1 cellular context compared by ENCODE assay signal in the genomic region with DNA sequence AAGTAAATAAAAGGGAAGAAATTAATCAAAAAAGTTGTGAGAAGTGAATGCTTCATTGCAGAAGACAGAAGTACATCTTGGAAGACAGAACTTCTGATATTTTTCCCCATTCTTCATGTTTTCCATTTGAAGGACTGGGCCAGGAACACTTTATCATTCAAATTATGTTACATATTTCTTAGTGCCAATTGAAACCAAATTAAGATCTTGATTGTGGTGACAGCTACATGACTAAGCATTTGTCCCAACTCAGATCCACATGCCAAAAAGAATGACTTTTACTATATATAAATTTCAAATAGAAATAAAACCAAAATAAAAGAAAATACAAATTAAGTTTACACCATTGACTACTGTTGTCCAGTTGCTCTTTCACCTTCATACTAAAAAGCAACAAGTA.
TF ChIP-seq lines count a peak whose summit lies in the region.

No MANE protein-coding gene starts in this region.

TF ChIP-seq in K562, 482 proteins besides CTCF, POLR2A, EP300 and RAD21 (continued from another document):
- 0 out of 2 replicates have a peak, but pooled peaks have one; percentile 13 for TF ChIP-seq ATF3 (IDR thresholded peaks at IDR 0.05)
- no peak for TF ChIP-seq ATF3 (CRISPR knock-in tag; conservative IDR thresholded peaks at IDR 0.05)
- peak; percentile 83 for TF ChIP-seq MAFG (tag; conservative IDR thresholded peaks at IDR 0.05)
- TF ChIP-seq TGIF2 (CRISPR knock-in tag; IDR thresholded peaks at IDR 0.05), result no peak
- no peak for TF ChIP-seq TOE1 (IDR thresholded peaks at IDR 0.05; ENCODE audit: borderline replicate concordance)
- no peak for TF ChIP-seq TOE1 (CRISPR knock-in tag; IDR thresholded peaks at IDR 0.05; ENCODE audit: borderline replicate concordance, low read depth)
- TF ChIP-seq ZNF699 (CRISPR knock-in tag; IDR thresholded peaks at IDR 0.05; ENCODE audit: insufficient replicate concordance), result no peak
- TF ChIP-seq ZKSCAN8 (CRISPR knock-in tag; IDR thresholded peaks at IDR 0.05), result no peak
- no peak for TF ChIP-seq MTA3 (IDR thresholded peaks at IDR 0.05; ENCODE audit: borderline replicate concordance)
- TF ChIP-seq ZFP36 (IDR thresholded peaks at IDR 0.05; ENCODE audit: low read depth, low read length, partially characterized antibody), result no peak
- no peak for TF ChIP-seq CHD7 (IDR thresholded peaks at IDR 0.05; ENCODE audit: low read depth, low read length)
- TF ChIP-seq ZNF668 (CRISPR knock-in tag; IDR thresholded peaks at IDR 0.05), result no peak
- 0 out of 2 replicates have a peak, but pooled peaks have one; percentile 26 for TF ChIP-seq SMARCA4 (IDR thresholded peaks at IDR 0.05)
